20 cellular contexts compared by ENCODE assay signal in genomic region chr11:83914995-83915394, GRCh38.
"Had no signal": no experiment of that assay in that cellular context is flagged by ENCODE, and none has a peak within 500 bp of the region (broad histone marks: within the 10 kb centered on the region; RNA-seq: fewer than 3 reads in every experiment).

No MANE protein-coding gene starts in this region.

- DNase-seq: dermis blood vessel endothelial cell; dorsolateral prefrontal cortex; effector CD4-positive, alpha-beta T cell; effector memory CD4-positive, alpha-beta T cell; foreskin keratinocyte; heart left ventricle; hypothalamus; immature natural killer cell; islet precursor cell; kidney; kidney glomerular epithelial cell; left lung; lower lobe of right lung; mesenchymal stem cell; mucosa of descending colon; naive B cell had no signal

- H3K36me3 ChIP-seq: esophagus muscularis mucosa, gastroesophageal sphincter, heart left ventricle, left lung, lower lobe of right lung had no signal

- H3K27ac ChIP-seq: coronary artery, esophagus muscularis mucosa, foreskin keratinocyte, gastroesophageal sphincter, heart left ventricle, hepatocyte, left lung, lower lobe of right lung had no signal

- H3K9me3 ChIP-seq: esophagus muscularis mucosa, gastroesophageal sphincter, heart left ventricle, left lung, lower lobe of right lung, mucosa of descending colon had no signal

- H3K4me1 ChIP-seq: foreskin keratinocyte, left lung, lower lobe of right lung had no signal

- H3K27me3 ChIP-seq: dorsolateral prefrontal cortex, esophagus muscularis mucosa, foreskin keratinocyte, gastroesophageal sphincter, heart left ventricle, hepatocyte, left lung had no signal

- ATAC-seq: foreskin keratinocyte, gastroesophageal sphincter, left lung, lower lobe of right lung, mucosa of descending colon had no signal

- H3K4me3 ChIP-seq: coronary artery, dorsolateral prefrontal cortex, esophagus muscularis mucosa, gastroesophageal sphincter, heart left ventricle, hepatocyte, left lung, lower lobe of right lung, mucosa of descending colon had no signal
